21 cellular contexts compared by ENCODE assay signal in genomic region chr7:41478187-41478586, GRCh38.
DNase-seq lines count a peak whose midpoint lies in the region; ATAC-seq and TF ChIP-seq lines count a peak whose summit lies in the region.
"Had no signal": no experiment of that assay in that cellular context is flagged by ENCODE, and none has a peak within 500 bp of the region (broad histone marks: within the 10 kb centered on the region; RNA-seq: fewer than 3 reads in every experiment).

No MANE protein-coding gene starts in this region.

- H3K9me3 ChIP-seq in adrenal gland (replicated peaks in 1 of 3) = no peaks in the 10 kb centered on the region

- peak; percentile 50 for ATAC-seq in HG03175 (IDR thresholded peaks at IDR 0.05; ENCODE audit: unreplicated experiment)
- peak; percentile 35 to 47 for ATAC-seq in naive B cell (ENCODE audit: low read depth in 2 of 2)
- ATAC-seq in HG03039 (IDR thresholded peaks at IDR 0.05; ENCODE audit: unreplicated experiment) = no peak
- ATAC-seq: PC-3 had no signal

- no peaks in the 10 kb centered on the region for H3K27me3 Mint-ChIP-seq in naive B cell
- H3K27me3 Mint-ChIP-seq in activated naive CD4-positive, alpha-beta T cell treated with anti-CD3 and anti-CD28 coated beads for 36 hours (ENCODE audit: low read depth) = no peaks in the 10 kb centered on the region
- H3K27me3 Mint-ChIP-seq: CD4-positive, CD25-positive, alpha-beta regulatory T cell had no signal

- H3K4me3 ChIP-seq in adrenal gland = no peak overlapping the region
- H3K4me3 ChIP-seq: GM23248, uterus had no signal

- H3K27ac Mint-ChIP-seq in naive B cell = peak overlapping the region in 1 of 6 donors; percentile 26
- no peak overlapping the region for H3K27ac Mint-ChIP-seq in activated naive CD4-positive, alpha-beta T cell treated with anti-CD3 and anti-CD28 coated beads for 36 hours
- H3K27ac Mint-ChIP-seq: CD4-positive, CD25-positive, alpha-beta regulatory T cell had no signal

- peaks cover 13 to 15% of the 10 kb centered on the region in 2 donors for H3K4me1 ChIP-seq in adrenal gland (replicated peaks in 1 of 2)
- H3K4me1 ChIP-seq: uterus had no signal

- DNase-seq in NOMO-1 treated with DMSO at 0.1 percent for 48 hours (lab: John Stamatoyannopoulos, UW; ENCODE audit: unreplicated experiment) (peak; percentile 40), NOMO-1 treated with dmso at 0.1 percent for 144 hours (lab: John Stamatoyannopoulos, UW; ENCODE audit: unreplicated experiment) (no peak), adrenal gland (no peak), naive B cell (no peak), SKM-1 (lab: John Stamatoyannopoulos, UW; ENCODE audit: unreplicated experiment) (no peak)
- DNase-seq in activated naive CD4-positive, alpha-beta T cell treated with anti-CD3 and anti-CD28 coated beads for 36 hours = no peak
- DNase-seq: 8988T; activated CD4-positive, alpha-beta T cell treated with anti-CD3 and anti-CD28 coated beads for 1 hour; amniotic stem cell; CD4-positive, CD25-positive, alpha-beta regulatory T cell; effector CD8-positive, alpha-beta T cell; GM23248; head of caudate nucleus; NCI-H1417 treated with DMSO at 0.1 percent for 48 hours; NCI-H526 treated with DMSO at 0.1 percent for 48 hours; occipital lobe; PC-3; stimulated activated CD4-positive, alpha-beta T cell treated with anti-CD3 and anti-CD28 coated beads, Interleukin-12 subunit alpha, Interleukin-12 subunit beta, amount 100 ng/mL, for 4 hours; uterus had no signal

- H3K4me1 Mint-ChIP-seq in naive B cell = peaks cover 9 to 21% (median 17%) of the 10 kb centered on the region in 3 donors
- H3K4me1 Mint-ChIP-seq in activated naive CD4-positive, alpha-beta T cell treated with anti-CD3 and anti-CD28 coated beads for 36 hours (ENCODE audit: low read depth) = no peaks in the 10 kb centered on the region
- H3K4me1 Mint-ChIP-seq: CD4-positive, CD25-positive, alpha-beta regulatory T cell had no signal

- no peak for TF ChIP-seq POLR2A in adrenal gland (IDR thresholded peaks at IDR 0.05)

- no peak for TF ChIP-seq CTCF in adrenal gland (IDR thresholded peaks at IDR 0.05)

- intact Hi-C loops in adrenal gland (cut with DNase I) = no loop called here
- intact Hi-C loops in activated naive CD4-positive, alpha-beta T cell treated with anti-CD3 and anti-CD28 coated beads for 36 hours (cut with micrococcal nuclease) = no loop called here

- H3K4me3 Mint-ChIP-seq in naive B cell = peak overlapping the region in 1 of 8 donors; percentile 7
- no peak overlapping the region for H3K4me3 Mint-ChIP-seq in activated naive CD4-positive, alpha-beta T cell treated with anti-CD3 and anti-CD28 coated beads for 36 hours
- H3K4me3 Mint-ChIP-seq: CD4-positive, CD25-positive, alpha-beta regulatory T cell had no signal

- peaks cover 0 to 4% (median 0%) of the 10 kb centered on the region in 7 donors for H3K9me3 Mint-ChIP-seq in naive B cell
- H3K9me3 Mint-ChIP-seq in activated naive CD4-positive, alpha-beta T cell treated with anti-CD3 and anti-CD28 coated beads for 36 hours = peaks cover 5% of the 10 kb centered on the region

- CTCF ChIA-PET in activated naive CD4-positive, alpha-beta T cell treated with anti-CD3 and anti-CD28 coated beads for 36 hours (lab: Charles Lee) = no interaction called here

- H3K36me3 ChIP-seq in adrenal gland (replicated peaks in 1 of 2) = no peaks in the 10 kb centered on the region
- H3K36me3 ChIP-seq: uterus had no signal

- peak overlapping the region in 3 of 5 donors; percentile 48 to 67 (median 62) for H3K27ac ChIP-seq in adrenal gland
- H3K27ac ChIP-seq: GM23248, uterus had no signal

- no peaks in the 10 kb centered on the region for H3K27me3 ChIP-seq in adrenal gland
- H3K27me3 ChIP-seq: uterus had no signal

- H3K36me3 Mint-ChIP-seq in naive B cell = no peaks in the 10 kb centered on the region
- H3K36me3 Mint-ChIP-seq in activated naive CD4-positive, alpha-beta T cell treated with anti-CD3 and anti-CD28 coated beads for 36 hours (ENCODE audit: low read depth) = no peaks in the 10 kb centered on the region
- H3K36me3 Mint-ChIP-seq: CD4-positive, CD25-positive, alpha-beta regulatory T cell had no signal

- 11 to 27% (median 21%) methylated on average over 3 of the region's 3 CpGs for WGBS in adrenal gland, 4 donors
